17 cellular contexts compared by ENCODE assay signal in the genomic region with DNA sequence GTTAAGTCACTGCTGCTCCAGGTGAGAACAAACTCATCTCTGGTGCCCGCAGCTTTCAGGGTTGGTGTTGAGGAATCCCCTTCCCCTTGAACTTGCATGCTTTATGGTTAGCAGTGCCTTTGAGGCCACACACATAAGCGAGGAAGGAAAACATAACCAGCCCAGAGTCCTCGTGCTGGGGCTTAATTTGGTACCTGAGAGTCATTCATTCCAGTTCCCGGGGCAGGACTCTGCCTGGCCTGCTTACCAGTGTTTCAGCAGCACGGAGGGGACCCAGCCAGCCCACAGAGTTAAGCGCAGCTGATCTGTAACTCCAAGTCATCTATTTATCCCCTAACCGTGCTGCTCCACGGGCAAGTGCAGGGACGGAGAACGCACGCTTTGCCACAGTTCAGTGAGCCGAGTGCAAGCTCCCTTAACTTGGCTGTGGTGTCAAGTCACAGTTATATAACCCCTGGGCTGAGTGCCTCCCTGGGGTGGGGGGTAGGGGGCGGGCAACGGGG.
DNase-seq lines count a peak whose midpoint lies in the region; ATAC-seq and TF ChIP-seq lines count a peak whose summit lies in the region.
"Had no signal": no experiment of that assay in that cellular context is flagged by ENCODE, and none has a peak within 500 bp of the region (broad histone marks: within the 10 kb centered on the region; RNA-seq: fewer than 3 reads in every experiment).

No MANE protein-coding gene starts in this region.

- peak overlapping the region in 6 of 8 donors; percentile 9 to 73 (median 36) for H3K4me3 Mint-ChIP-seq in CD4-positive, alpha-beta memory T cell
- H3K4me3 Mint-ChIP-seq in WTC11 (no peak overlapping the region), glutamatergic neuron (ENCODE audit: unreplicated experiment) (no peak overlapping the region)
- H3K4me3 Mint-ChIP-seq: naive thymus-derived CD8-positive, alpha-beta T cell had no signal

- no peak overlapping the region for H3K4me3 ChIP-seq in CD4-positive, alpha-beta memory T cell (ENCODE audit: low read length in 2 of 2)
- H3K4me3 ChIP-seq in right atrium auricular region, result no peak overlapping the region
- H3K4me3 ChIP-seq: esophagus muscularis mucosa, SK-N-MC had no signal

- CTCF ChIA-PET in CD4-positive, alpha-beta memory T cell (lab: Charles Lee; ENCODE audit: partially characterized antibody), result interaction anchor here (0.9 to 1.5 kb wide), 3 partner anchors 8 to 124 kb away, joined by 3 to 4 read pairs (median 3); no protein-coding TSS in a partner anchor
- CTCF ChIA-PET in WTC11 (lab: Charles Lee), result interaction anchor here (0.6 kb wide), 1 partner anchor 386 kb away, joined by 4 read pairs; no protein-coding TSS in a partner anchor

- no peaks in the 10 kb centered on the region for H3K27me3 ChIP-seq in CD4-positive, alpha-beta memory T cell (ENCODE audit: insufficient read depth, low read length)
- no peaks in the 10 kb centered on the region for H3K27me3 ChIP-seq in right atrium auricular region
- H3K27me3 ChIP-seq: esophagus muscularis mucosa had no signal

- peak overlapping the region; percentile 14 for H3K27ac ChIP-seq in CD4-positive, alpha-beta memory T cell (ENCODE audit: low read depth, low read length)
- peak overlapping the region; percentile 24 to 50 for H3K27ac ChIP-seq in right atrium auricular region
- H3K27ac ChIP-seq: esophagus muscularis mucosa, parathyroid adenoma, SK-N-MC had no signal

- intact Hi-C loops in CD4-positive, alpha-beta memory T cell (cut with micrococcal nuclease), result no loop called here

- POLR2A ChIA-PET in CD4-positive, alpha-beta memory T cell (lab: Charles Lee; ENCODE audit: partially characterized antibody), result interaction anchor here (0.6 to 3.3 kb wide), 5 partner anchors 11 to 63 kb away, joined by 3 to 11 read pairs (median 6); no protein-coding TSS in a partner anchor
- POLR2A ChIA-PET in WTC11 (lab: Charles Lee), result no interaction called here

- no peak for TF ChIP-seq CTCF in WTC11 (IDR thresholded peaks at IDR 0.05)
- TF ChIP-seq CTCF in right atrium auricular region (IDR thresholded peaks at IDR 0.05), result no peak
- TF ChIP-seq CTCF in glutamatergic neuron (IDR thresholded peaks at IDR 0.05; ENCODE audit: partially characterized antibody, unreplicated experiment), result no peak

- H3K27me3 Mint-ChIP-seq in CD4-positive, alpha-beta memory T cell, result no peaks in the 10 kb centered on the region
- peaks cover 27% of the 10 kb centered on the region for H3K27me3 Mint-ChIP-seq in WTC11 (ENCODE audit: low read depth)
- no peaks in the 10 kb centered on the region for H3K27me3 Mint-ChIP-seq in glutamatergic neuron (ENCODE audit: unreplicated experiment)
- H3K27me3 Mint-ChIP-seq: naive thymus-derived CD8-positive, alpha-beta T cell had no signal

- H3K4me1 Mint-ChIP-seq in CD4-positive, alpha-beta memory T cell, result peaks cover 25 to 48% (median 45%) of the 10 kb centered on the region in 4 donors
- H3K4me1 Mint-ChIP-seq in WTC11 (peaks cover 82% of the 10 kb centered on the region), glutamatergic neuron (ENCODE audit: low read depth, unreplicated experiment) (no peaks in the 10 kb centered on the region)

- H3K27ac Mint-ChIP-seq in CD4-positive, alpha-beta memory T cell, result peak overlapping the region in 5 of 7 donors; percentile 8 to 91 (median 68)
- H3K27ac Mint-ChIP-seq in WTC11 (no peak overlapping the region), glutamatergic neuron (ENCODE audit: unreplicated experiment) (no peak overlapping the region)

- H3K36me3 ChIP-seq in CD4-positive, alpha-beta memory T cell (ENCODE audit: insufficient read depth, low read length), result no peaks in the 10 kb centered on the region
- H3K36me3 ChIP-seq in right atrium auricular region, result no peaks in the 10 kb centered on the region
- H3K36me3 ChIP-seq: esophagus muscularis mucosa had no signal

- peaks cover 45% of the 10 kb centered on the region for H3K4me1 ChIP-seq in CD4-positive, alpha-beta memory T cell (ENCODE audit: insufficient read depth, low read length)
- H3K4me1 ChIP-seq in right atrium auricular region, result peaks cover 0 to 12% of the 10 kb centered on the region in 2 donors
- H3K4me1 ChIP-seq: parathyroid adenoma had no signal

- peaks cover 0 to 11% of the 10 kb centered on the region in 2 donors for H3K36me3 Mint-ChIP-seq in CD4-positive, alpha-beta memory T cell
- no peaks in the 10 kb centered on the region for H3K36me3 Mint-ChIP-seq in WTC11
- H3K36me3 Mint-ChIP-seq in glutamatergic neuron (ENCODE audit: unreplicated experiment), result no peaks in the 10 kb centered on the region
- H3K36me3 Mint-ChIP-seq: naive thymus-derived CD8-positive, alpha-beta T cell had no signal

- H3K9me3 ChIP-seq in CD4-positive, alpha-beta memory T cell (ENCODE audit: control insufficient read depth in 1 of 2, low read length in 2 of 2), result no peaks in the 10 kb centered on the region
- no peaks in the 10 kb centered on the region for H3K9me3 ChIP-seq in right atrium auricular region
- H3K9me3 ChIP-seq: esophagus muscularis mucosa had no signal

- H3K9me3 Mint-ChIP-seq in CD4-positive, alpha-beta memory T cell, result no peaks in the 10 kb centered on the region
- H3K9me3 Mint-ChIP-seq in WTC11, result no peaks in the 10 kb centered on the region
- H3K9me3 Mint-ChIP-seq in glutamatergic neuron (ENCODE audit: unreplicated experiment), result peaks cover under 1% of the 10 kb centered on the region
- H3K9me3 Mint-ChIP-seq: naive thymus-derived CD8-positive, alpha-beta T cell had no signal

- DNase-seq in CD4-positive, alpha-beta memory T cell, result peak in 1 of 5 donors; percentile 14
- DNase-seq in WTC11 (ENCODE audit: low spot score) (no peak), right atrium auricular region (ENCODE audit: low spot score) (no peak), putamen (ENCODE audit: low spot score) (peak; percentile 37), RPMI8226 (no peak), glutamatergic neuron (no peak)
- DNase-seq: activated gamma-delta T cell; effector CD8-positive, alpha-beta T cell; KBM-7; mesenchymal stem cell; naive thymus-derived CD8-positive, alpha-beta T cell; NCI-H187 had no signal

- peak; percentile 70 for ATAC-seq in WTC11
- no peak for ATAC-seq in GM19328 (IDR thresholded peaks at IDR 0.05; ENCODE audit: unreplicated experiment)
- no peak for ATAC-seq in GM18907 (IDR thresholded peaks at IDR 0.05; ENCODE audit: unreplicated experiment)
- ATAC-seq: naive thymus-derived CD8-positive, alpha-beta T cell had no signal

TF ChIP-seq in WTC11, 78 proteins besides CTCF, POLR2A, EP300 and RAD21:
- TF ChIP-seq ZNF423 (CRISPR knock-in tag; IDR thresholded peaks at IDR 0.05), result no peak
- TF ChIP-seq CREM (CRISPR knock-in tag; IDR thresholded peaks at IDR 0.05), result no peak
- TF ChIP-seq, protein P1, sequence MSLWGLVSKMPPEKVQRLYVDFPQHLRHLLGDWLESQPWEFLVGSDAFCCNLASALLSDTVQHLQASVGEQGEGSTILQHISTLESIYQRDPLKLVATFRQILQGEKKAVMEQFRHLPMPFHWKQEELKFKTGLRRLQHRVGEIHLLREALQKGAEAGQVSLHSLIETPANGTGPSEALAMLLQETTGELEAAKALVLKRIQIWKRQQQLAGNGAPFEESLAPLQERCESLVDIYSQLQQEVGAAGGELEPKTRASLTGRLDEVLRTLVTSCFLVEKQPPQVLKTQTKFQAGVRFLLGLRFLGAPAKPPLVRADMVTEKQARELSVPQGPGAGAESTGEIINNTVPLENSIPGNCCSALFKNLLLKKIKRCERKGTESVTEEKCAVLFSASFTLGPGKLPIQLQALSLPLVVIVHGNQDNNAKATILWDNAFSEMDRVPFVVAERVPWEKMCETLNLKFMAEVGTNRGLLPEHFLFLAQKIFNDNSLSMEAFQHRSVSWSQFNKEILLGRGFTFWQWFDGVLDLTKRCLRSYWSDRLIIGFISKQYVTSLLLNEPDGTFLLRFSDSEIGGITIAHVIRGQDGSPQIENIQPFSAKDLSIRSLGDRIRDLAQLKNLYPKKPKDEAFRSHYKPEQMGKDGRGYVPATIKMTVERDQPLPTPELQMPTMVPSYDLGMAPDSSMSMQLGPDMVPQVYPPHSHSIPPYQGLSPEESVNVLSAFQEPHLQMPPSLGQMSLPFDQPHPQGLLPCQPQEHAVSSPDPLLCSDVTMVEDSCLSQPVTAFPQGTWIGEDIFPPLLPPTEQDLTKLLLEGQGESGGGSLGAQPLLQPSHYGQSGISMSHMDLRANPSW (CRISPR knock-in tag; conservative IDR thresholded peaks at IDR 0.05; ENCODE audit: low read depth), result no peak
- TF ChIP-seq TEAD1 (CRISPR knock-in tag; IDR thresholded peaks at IDR 0.05), result no peak
- TF ChIP-seq ZNF317 (CRISPR knock-in tag; IDR thresholded peaks at IDR 0.05; ENCODE audit: borderline replicate concordance, low read depth), result no peak

Comparison
In these comparisons a context has a peak if more than half of its experiments do, and no peak if none do; other contexts are left out.
1. H3K27ac Mint-ChIP-seq: peak in CD4-positive, alpha-beta memory T cell (5 of 7); none in WTC11 (single experiment) and glutamatergic neuron (single experiment).
2. H3K4me3 Mint-ChIP-seq: peak in CD4-positive, alpha-beta memory T cell (6 of 8); none in WTC11 (single experiment) and glutamatergic neuron (single experiment).